6 cellular contexts compared by ENCODE assay signal in genomic region chr19:45499196-45500180, GRCh38. TPM values are rescaled to one million over a fixed set of nuclear protein-coding genes. Genes with fewer than 3 reads are reported as not detected.
A peak's percentile ranks its signal among the peaks of the same experiment; 100 is the strongest.
DNase-seq lines count a peak whose midpoint lies in the region; ATAC-seq and TF ChIP-seq lines count a peak whose summit lies in the region.

No MANE protein-coding gene starts in this region.

- ATAC-seq in GM19397 (IDR thresholded peaks at IDR 0.05; ENCODE audit: unreplicated experiment): no peak

- DNase-seq in T-helper 1 cell: peak in 3 of 5 donors; percentile 40 to 82 (median 50)
- DNase-seq in erythroblast (lab: John Stamatoyannopoulos, UW): peak; percentile 66 to 71
- DNase-seq in stimulated activated CD4-positive, alpha-beta T cell treated with anti-CD3 and anti-CD28 coated beads, Interleukin-4, amount 100 ng/mL, for 1 hour: peak; percentile 69
- no peak for DNase-seq in A172 (ENCODE audit: low spot score)

- TF ChIP-seq POLR2A in GM15510 (IDR thresholded peaks at IDR 0.05; ENCODE audit: borderline replicate concordance, extremely low read depth, insufficient read length) (peak; percentile 34), erythroblast (IDR thresholded peaks at IDR 0.05; ENCODE audit: low read length) (no peak)

RNA-seq across cellular contexts. Expression of gene PPM1N, which starts 1.2 kb away (rescaled TPM):
- 0.31 and 3.6 TPM in 2 replicates for total RNA-seq in A172 (2014; rRNA removed; shearing (Covaris generic))

RNA-seq across cellular contexts. Expression of gene RTN2, which starts 2.6 kb away (rescaled TPM):
- 3.4 and 7.7 TPM in 2 replicates for total RNA-seq in A172 (2014; rRNA removed; shearing (Covaris generic))

RNA-seq across cellular contexts. Expression of gene VASP, which starts 7.8 kb away (rescaled TPM):
- total RNA-seq in A172 (2014; rRNA removed; shearing (Covaris generic)): 54.7 and 64.6 TPM in 2 replicates

RNA-seq across cellular contexts. Expression of gene FOSB, which starts 31.7 kb away (rescaled TPM):
- 0.17 TPM in 1 of 2 replicates, not detected in the other for total RNA-seq in A172 (2014; rRNA removed; shearing (Covaris generic))
